ENCODE assay signal across 8 cellular contexts in genomic region chr15:40807888-40808194, GRCh38. TPM values are rescaled to one million over a fixed set of nuclear protein-coding genes. Genes with fewer than 3 reads are reported as not detected.
A peak's percentile ranks its signal among the peaks of the same experiment; 100 is the strongest.
DNase-seq lines count a peak whose midpoint lies in the region; ATAC-seq and TF ChIP-seq lines count a peak whose summit lies in the region.

No MANE protein-coding gene starts in this region.

- TF ChIP-seq CTCF in RWPE2 (IDR thresholded peaks at IDR 0.05; ENCODE audit: poor library complexity, severe bottlenecking) (no peak), fibroblast of lung (conservative IDR thresholded peaks at IDR 0.05 in 1 of 2, IDR thresholded peaks at IDR 0.05 in 1 of 2; ENCODE audit: low read depth in 1 of 2, low read length in 2 of 2) (no peak)

- H3K36me3 ChIP-seq in RWPE2 (ENCODE audit: low read depth) (peaks cover 19% of the 10 kb centered on the region), fibroblast of lung (ENCODE audit: control insufficient read depth, insufficient read depth, low read length) (peaks cover 12% of the 10 kb centered on the region), rectal smooth muscle tissue (ENCODE audit: control insufficient read depth, insufficient read depth, low read length) (peaks cover 4% of the 10 kb centered on the region)

- peak overlapping the region; percentile 76 for H3K4me2 ChIP-seq in fibroblast of lung (ENCODE audit: extremely low read depth, insufficient read depth, low read length)

- H3K27ac ChIP-seq in RWPE2 (ENCODE audit: poor library complexity, severe bottlenecking): peak overlapping the region; percentile 76
- H3K27ac ChIP-seq in fibroblast of lung (ENCODE audit: insufficient read depth, low read length): peak overlapping the region; percentile 1
- peak overlapping the region; percentile 4 for H3K27ac ChIP-seq in rectal smooth muscle tissue (ENCODE audit: low read depth, low read length)

- H3K27me3 ChIP-seq in RWPE2 (ENCODE audit: insufficient read depth, poor library complexity, severe bottlenecking) (no peaks in the 10 kb centered on the region), fibroblast of lung (ENCODE audit: control insufficient read depth, insufficient read depth, low read length) (no peaks in the 10 kb centered on the region), rectal smooth muscle tissue (ENCODE audit: control insufficient read depth, insufficient read depth, low read length) (no peaks in the 10 kb centered on the region)

- H2AFZ ChIP-seq in fibroblast of lung (ENCODE audit: low read length): peak overlapping the region; percentile 91

- peaks cover 14% of the 10 kb centered on the region for H3K79me2 ChIP-seq in fibroblast of lung (ENCODE audit: control insufficient read depth, insufficient read depth, low read length)

- H3K9me3 ChIP-seq in RWPE2 (ENCODE audit: severe bottlenecking): no peaks in the 10 kb centered on the region
- no peaks in the 10 kb centered on the region for H3K9me3 ChIP-seq in fibroblast of lung (ENCODE audit: control insufficient read depth, insufficient read depth, low read depth, low read length)

- H3K4me3 ChIP-seq in GM08714 (ENCODE audit: low read length) (peak overlapping the region; percentile 78), RWPE2 (ENCODE audit: severe bottlenecking) (peak overlapping the region; percentile 77), fibroblast of lung (replicated peaks in 1 of 4; ENCODE audit: control extremely low read depth in 1 of 4, insufficient read depth in 1 of 4, low read depth in 3 of 4, low read length in 4 of 4) (peak overlapping the region; percentile 79 to 100 (median 98)), rectal smooth muscle tissue (ENCODE audit: low read length) (peak overlapping the region; percentile 94)

- DNase-seq in RWPE2 (ENCODE audit: low spot score) (no peak), fibroblast of lung (ENCODE audit: low read depth in 2 of 2) (no peak), NCI-H1048 (lab: John Stamatoyannopoulos, UW) (no peak), COLO668 (lab: John Stamatoyannopoulos, UW; ENCODE audit: unreplicated experiment) (no peak), NCI-H446 treated with DMSO at 0.1 percent for 48 hours (lab: John Stamatoyannopoulos, UW) (no peak)

- H3K4me1 ChIP-seq in RWPE2 (ENCODE audit: insufficient read depth, poor library complexity, severe bottlenecking): peaks cover 5% of the 10 kb centered on the region
- peaks cover 3% of the 10 kb centered on the region for H3K4me1 ChIP-seq in fibroblast of lung (ENCODE audit: control insufficient read depth, extremely low read depth, insufficient read depth, low read length)
- peaks cover 10% of the 10 kb centered on the region for H3K4me1 ChIP-seq in rectal smooth muscle tissue (ENCODE audit: control insufficient read depth, insufficient read depth, low read length)

- no peak for ATAC-seq in RWPE2 (ENCODE audit: low read depth)
- ATAC-seq in HG03159 (IDR thresholded peaks at IDR 0.05; ENCODE audit: unreplicated experiment): no peak

- no peaks in the 10 kb centered on the region for H4K20me1 ChIP-seq in fibroblast of lung (ENCODE audit: control insufficient read depth, extremely low read depth, insufficient read depth, low read length)

- no peak overlapping the region for H3K9ac ChIP-seq in fibroblast of lung (ENCODE audit: insufficient read depth, low read length)
- peak overlapping the region; percentile 12 for H3K9ac ChIP-seq in rectal smooth muscle tissue (ENCODE audit: low read length)

RNA-seq across cellular contexts. Expression of gene DNAJC17, which starts 0.6 kb away (rescaled TPM):
- total RNA-seq in fibroblast of lung: 12.8 and 17.7 TPM in 2 replicates
- polyA plus RNA-seq in fibroblast of lung: 41.8 and 51.3 TPM in 2 replicates
- polyA plus RNA-seq in fibroblast of lung (2012): 33.5 and 46.5 TPM in 2 replicates
- 8.8 and 11.6 TPM in 2 replicates for polyA minus RNA-seq in fibroblast of lung (ENCODE audit: low replicate concordance)

RNA-seq across cellular contexts. Expression of gene ZFYVE19, which starts 1.0 kb away (rescaled TPM):
- total RNA-seq in fibroblast of lung: 21.3 and 23.6 TPM in 2 replicates
- 14.1 and 26.2 TPM in 2 replicates for polyA plus RNA-seq in fibroblast of lung
- 11.6 and 17.4 TPM in 2 replicates for polyA plus RNA-seq in fibroblast of lung (2012)
- polyA minus RNA-seq in fibroblast of lung (ENCODE audit: low replicate concordance): 19.0 and 32.3 TPM in 2 replicates

RNA-seq across cellular contexts. Expression of gene PPP1R14D, which starts 20.7 kb away (rescaled TPM):
- not detected in 2 replicates for total RNA-seq in fibroblast of lung
- polyA plus RNA-seq in fibroblast of lung: not detected in 2 replicates
- polyA plus RNA-seq in fibroblast of lung (2012): not detected in 2 replicates
- polyA minus RNA-seq in fibroblast of lung (ENCODE audit: low replicate concordance): not detected in 2 replicates

RNA-seq across cellular contexts. Expression of gene SPINT1, which starts 36.0 kb away (rescaled TPM):
- under 0.01 TPM in 2 replicates for total RNA-seq in fibroblast of lung
- 0.09 and 0.16 TPM in 2 replicates for polyA plus RNA-seq in fibroblast of lung
- polyA plus RNA-seq in fibroblast of lung (2012): 0.16 and 0.48 TPM in 2 replicates
- 0.70 TPM in 1 of 2 replicates, not detected in the other for polyA minus RNA-seq in fibroblast of lung (ENCODE audit: low replicate concordance)

RNA-seq across cellular contexts. Expression of gene C15orf62, which starts 38.1 kb away (rescaled TPM):
- under 0.01 and 0.17 TPM in 2 replicates for total RNA-seq in fibroblast of lung
- polyA plus RNA-seq in fibroblast of lung: 0.02 TPM in 1 of 2 replicates, not detected in the other
- 0.20 and 0.23 TPM in 2 replicates for polyA plus RNA-seq in fibroblast of lung (2012)
- not detected in 2 replicates for polyA minus RNA-seq in fibroblast of lung (ENCODE audit: low replicate concordance)

Comparison
In these comparisons a context has a peak if more than half of its experiments do, and no peak if none do; other contexts are left out.
1. H3K27ac ChIP-seq: peak in every context shown above with its lines; median percentile 76 in RWPE2; 4 in rectal smooth muscle tissue; 1 in fibroblast of lung.